Comparison of ENCODE assay signal across 13 cellular contexts in the genomic region with DNA sequence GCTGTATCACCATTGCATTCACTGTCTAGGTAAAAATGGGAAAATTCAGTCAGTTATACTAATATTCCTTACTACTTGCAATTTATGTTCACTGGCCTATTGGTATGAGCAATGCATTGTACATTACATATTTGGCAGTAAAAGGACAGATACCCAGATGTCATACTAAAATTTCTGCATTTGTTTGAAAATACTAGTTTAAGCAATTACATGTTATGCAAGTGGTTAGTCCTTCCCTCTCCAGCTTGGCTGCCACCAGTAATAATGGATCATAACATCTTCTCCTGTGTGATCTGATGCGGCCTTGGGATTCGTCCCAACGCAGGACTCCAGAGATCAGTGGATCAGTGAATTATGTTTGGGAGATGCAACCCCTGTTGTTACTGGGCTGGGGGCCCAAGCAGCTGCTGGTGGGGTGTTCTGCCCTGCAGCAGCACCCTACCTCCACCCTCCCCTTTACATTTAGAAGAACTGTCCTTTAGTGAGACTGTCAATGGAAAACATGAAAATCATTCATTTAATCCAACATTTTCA. TPM values are rescaled to one million over a fixed set of nuclear protein-coding genes. Genes with fewer than 3 reads are reported as not detected.
DNase-seq lines count a peak whose midpoint lies in the region; ATAC-seq, FAIRE-seq and TF ChIP-seq lines count a peak whose summit lies in the region.
"Had no signal": no experiment of that assay in that cellular context is flagged by ENCODE, and none has a peak within 500 bp of the region (broad histone marks: within the 10 kb centered on the region; RNA-seq: fewer than 3 reads in every experiment).

No MANE protein-coding gene starts in this region.

- no peak overlapping the region for H3K4me2 ChIP-seq in DND-41 (ENCODE audit: insufficient read depth, low read length)

- H3K27me3 ChIP-seq in DND-41 (ENCODE audit: insufficient read depth, low read length, poor library complexity): no peaks in the 10 kb centered on the region
- H3K27me3 ChIP-seq in lung (ENCODE audit: control insufficient read depth, insufficient read depth): no peaks in the 10 kb centered on the region
- no peaks in the 10 kb centered on the region for H3K27me3 ChIP-seq in spleen (replicated peaks in 1 of 7)

- no peaks in the 10 kb centered on the region for H4K20me1 ChIP-seq in DND-41 (ENCODE audit: insufficient read depth, low read length)

- H3K36me3 ChIP-seq in DND-41 (ENCODE audit: insufficient read depth, low read length): no peaks in the 10 kb centered on the region
- H3K36me3 ChIP-seq in lung (ENCODE audit: control insufficient read depth in 2 of 2, insufficient read depth in 2 of 2, low read length in 2 of 2): no peaks in the 10 kb centered on the region
- H3K36me3 ChIP-seq in spleen: no peaks in the 10 kb centered on the region

- no peak overlapping the region for H2AFZ ChIP-seq in DND-41 (ENCODE audit: low read depth, low read length)

- peaks cover 4% of the 10 kb centered on the region for H3K9me3 ChIP-seq in DND-41 (ENCODE audit: insufficient read depth, low read length, severe bottlenecking)
- no peaks in the 10 kb centered on the region for H3K9me3 ChIP-seq in lung (ENCODE audit: control insufficient read depth in 2 of 2, insufficient read depth in 1 of 2, low read length in 1 of 2)
- H3K9me3 ChIP-seq in spleen: peaks cover 0 to 10% (median 3%) of the 10 kb centered on the region in 8 donors

- H3K4me1 ChIP-seq in DND-41 (ENCODE audit: insufficient read depth, low read length): peaks cover 49% of the 10 kb centered on the region
- peaks cover 11 to 24% of the 10 kb centered on the region in 2 donors for H3K4me1 ChIP-seq in lung (ENCODE audit: control insufficient read depth in 2 of 2, insufficient read depth in 2 of 2, low read length in 2 of 2)
- H3K4me1 ChIP-seq in spleen: peaks cover 16 to 72% (median 65%) of the 10 kb centered on the region in 6 donors

- 74 to 77% methylated on average over 3 of the region's 3 CpGs for WGBS in lung, 2 donors
- 74 to 92% (median 83%) methylated on average over 3 of the region's 3 CpGs for WGBS in spleen, 5 donors

- no peak for TF ChIP-seq CTCF in DND-41 (IDR thresholded peaks at IDR 0.05; ENCODE audit: borderline replicate concordance, extremely low read depth, low read length, poor library complexity, severe bottlenecking)
- no peak for TF ChIP-seq CTCF in lung (IDR thresholded peaks at IDR 0.05; ENCODE audit: control extremely low read depth, extremely low read depth)
- TF ChIP-seq CTCF in spleen (IDR thresholded peaks at IDR 0.05 in 8 of 11, conservative IDR thresholded peaks at IDR 0.05 in 3 of 11): no peak

- no peak for FAIRE-seq in frontal cortex (lab: Jason Lieb, UNC)
- FAIRE-seq: G401.6 had no signal

- H3K79me2 ChIP-seq in DND-41 (ENCODE audit: insufficient read depth, low read length): no peaks in the 10 kb centered on the region

- H3K9ac ChIP-seq in DND-41 (ENCODE audit: low read depth, low read length): peak overlapping the region; percentile 20; the same call in 1 of the 2 replicates

- H3K4me3 ChIP-seq in DND-41 (ENCODE audit: low read depth in 1 of 2, low read length in 2 of 2) (no peak overlapping the region), lung (no peak overlapping the region), spleen (peak overlapping the region in 1 of 8 donors; percentile 54)

- TF ChIP-seq POLR2A in spleen (IDR thresholded peaks at IDR 0.05): no peak

- peak overlapping the region; percentile 74 for H3K27ac ChIP-seq in DND-41 (ENCODE audit: low read length)
- H3K27ac ChIP-seq in cingulate gyrus (ENCODE audit: low read depth, low read length): peak overlapping the region; percentile 93
- peak overlapping the region; percentile 68 to 91 for H3K27ac ChIP-seq in lung (ENCODE audit: low read depth in 1 of 2, low read length in 1 of 2)
- peak overlapping the region; percentile 79 to 95 (median 88) for H3K27ac ChIP-seq in spleen

- no peak for DNase-seq in DND-41
- no peak for DNase-seq in lung (ENCODE audit: low spot score)
- DNase-seq in spleen: no peak
- no peak for DNase-seq in NCI-H2081 (lab: John Stamatoyannopoulos, UW)
- no peak for DNase-seq in GM19238 (ENCODE audit: insufficient read length, low spot score)
- no peak for DNase-seq in frontal cortex (ENCODE audit: low spot score in 2 of 2)
- DNase-seq in stimulated activated CD4-positive, alpha-beta T cell treated with anti-CD3 and anti-CD28 coated beads, Interleukin-4, amount 100 ng/mL, for 24 hours: no peak
- DNase-seq: activated T-cell treated with anti-CD3 and anti-CD28 coated beads, Interleukin-2, amount 50 U/mL, for 1 hour; central memory CD4-positive, alpha-beta T cell; NCI-H2227 treated with DMSO at 0.1 percent for 48 hours had no signal

- intact Hi-C loops in spleen (cut with DNase I; ENCODE audit: low total_unique reads): no loop called here

- ATAC-seq in DND-41 (ENCODE audit: insufficient read depth, low read depth) (no peak), lung (ENCODE audit: insufficient read depth, low FRiP score) (no peak)

RNA-seq across cellular contexts. Expression of a gene that starts 11.2 kb away (rescaled TPM):
- total RNA-seq in lung (10 to 100 TPM; 42.3 to 86.9 TPM), spleen (1,000 to 10,000 TPM in 1 of 7 donors, 100 to 1,000 TPM in 4, 10 to 100 TPM in 2; 42.1 to 1,055 (median 252) TPM), frontal cortex (2.9 TPM)
- polyA plus RNA-seq in lung (10 to 100 TPM; 20.1 to 27.9 TPM), spleen (10 to 100 TPM; 21.1 to 48.9 (median 23.8) TPM)
- polyA plus RNA-seq: neural cell had no signal

Comparison
In these comparisons a context has a peak if more than half of its experiments do, and no peak if none do; other contexts are left out.
1. RNA of a gene that starts 11.2 kb away (total RNA-seq): 42.1 to 1,055 TPM in spleen and 42.3 to 86.9 TPM in lung; 2.9 TPM in frontal cortex (single experiment); every median in the first group is over 10 times any median in the second.
2. Peak in every context shown above with its lines, with median percentiles within 50 percentile points of each other: H3K27ac ChIP-seq.